In genomic region chr3:64086479-64086878, GRCh38 we compare ENCODE assay signal across 22 cellular contexts.
"Had no signal": no experiment of that assay in that cellular context is flagged by ENCODE, and none has a peak within 500 bp of the region (broad histone marks: within the 10 kb centered on the region; RNA-seq: fewer than 3 reads in every experiment).

No MANE protein-coding gene starts in this region.

- H3K9me3 ChIP-seq: breast epithelium, left lung, right atrium auricular region had no signal

- H3K27me3 ChIP-seq: breast epithelium, heart right ventricle, left lung, right atrium auricular region, tibial nerve had no signal

- H3K27ac ChIP-seq: breast epithelium, heart right ventricle, left lung, right atrium auricular region, tibial nerve had no signal

- H3K36me3 ChIP-seq: breast epithelium, heart right ventricle, left lung, right atrium auricular region, tibial nerve had no signal

- FAIRE-seq: urothelium cell line had no signal

- ATAC-seq: activated CD4-positive, alpha-beta T cell treated with anti-CD3 and anti-CD28 coated beads for 36 hours; activated naive CD4-positive, alpha-beta T cell treated with anti-CD3 and anti-CD28 coated beads, Interleukin-2, amount 50 U/mL, for 72 hours; activated T-cell treated with anti-CD3 and anti-CD28 coated beads, Interleukin-2, amount 50 U/mL, for 72 hours; esophagus mucosa; heart right ventricle; left lung; T-helper 17 cell had no signal

- H3K4me3 ChIP-seq: breast epithelium, heart right ventricle, left lung, lung, right atrium auricular region, tibial nerve had no signal

- H3K4me1 ChIP-seq: breast epithelium, left lung had no signal

- DNase-seq: activated CD4-positive, alpha-beta T cell treated with anti-CD3 and anti-CD28 coated beads for 36 hours; activated CD4-positive, alpha-beta T cell treated with anti-CD3 and anti-CD28 coated beads, Interleukin-2, amount 50 U/mL, for 4 hours; activated CD4-positive, CD25-positive, alpha-beta regulatory T cell; activated naive CD4-positive, alpha-beta T cell; activated T-cell treated with anti-CD3 and anti-CD28 coated beads for 4 hours; activated T-cell treated with anti-CD3 and anti-CD28 coated beads, Interleukin-2, amount 50 U/mL, for 72 hours; central memory CD4-positive, alpha-beta T cell; foreskin fibroblast; heart right ventricle; left lung; naive B cell; nucleus accumbens; stimulated activated CD4-positive, alpha-beta T cell treated with anti-CD3 and anti-CD28 coated beads, Interleukin-2, amount 100 ng/mL, for 48 hours; stimulated activated naive CD4-positive, alpha-beta T cell treated with Interleukin-2 at 50 U/mL for 16 hours; T-helper 17 cell had no signal
